ENCODE assay signal across 1 cellular context in genomic region chr17:46044286-46044928, GRCh38.
A peak's percentile ranks its signal among the peaks of the same experiment; 100 is the strongest.
TF ChIP-seq lines count a peak whose summit lies in the region.

No MANE protein-coding gene starts in this region.

TF ChIP-seq in H1, 55 proteins besides CTCF, POLR2A, EP300 and RAD21:
- TF ChIP-seq KDM1A (IDR thresholded peaks at IDR 0.05; ENCODE audit: borderline replicate concordance, low read length): no peak
- TF ChIP-seq YY1 (IDR thresholded peaks at IDR 0.05; ENCODE audit: low read depth, low read length): peak; percentile 86
- peak; percentile 51 for TF ChIP-seq CHD7 (IDR thresholded peaks at IDR 0.05; ENCODE audit: insufficient replicate concordance, low read length)
- no peak for TF ChIP-seq SP2 (IDR thresholded peaks at IDR 0.05; ENCODE audit: low read length)
- no peak for TF ChIP-seq SUZ12 (IDR thresholded peaks at IDR 0.05; ENCODE audit: low read length)
- no peak for TF ChIP-seq TAF7 (optimal IDR thresholded peaks at IDR 0.05; ENCODE audit: borderline replicate concordance, low read depth, low read length)
- TF ChIP-seq CEBPB (IDR thresholded peaks at IDR 0.05; ENCODE audit: low read depth, low read length): 0 out of 2 replicates have a peak, but pooled peaks have one; percentile 48
